8 cellular contexts compared by ENCODE assay signal in the genomic region with DNA sequence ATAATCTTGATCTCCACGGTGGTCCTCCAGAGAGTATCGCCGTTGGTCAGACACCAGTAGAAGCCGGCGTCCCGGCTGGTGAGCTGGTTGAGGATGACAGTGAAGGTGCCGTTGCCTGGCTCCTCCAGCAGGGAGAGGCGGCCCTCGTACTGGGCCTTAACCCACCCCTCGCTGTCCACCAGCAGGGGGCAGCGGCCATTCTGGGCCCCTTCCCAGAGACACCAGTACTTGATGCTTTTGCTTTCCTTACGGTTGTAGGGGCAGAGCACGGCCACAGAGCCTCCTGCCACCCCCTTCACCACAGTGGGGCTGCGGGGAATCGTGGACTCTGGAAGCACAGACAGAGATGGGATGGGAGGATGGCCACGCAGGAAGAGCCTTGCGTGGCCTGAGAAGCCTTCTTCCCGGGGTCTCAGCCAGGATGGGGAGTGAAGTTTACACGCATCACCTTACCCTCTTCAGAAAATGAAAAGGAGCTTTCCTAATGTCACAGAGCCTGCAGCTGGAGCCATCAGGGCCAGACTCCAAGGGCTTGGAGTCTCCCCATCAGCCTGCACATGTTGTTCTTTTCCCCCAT. TPM values are rescaled to one million over a fixed set of nuclear protein-coding genes. Genes with fewer than 3 reads are reported as not detected.
DNase-seq lines count a peak whose midpoint lies in the region; ATAC-seq and TF ChIP-seq lines count a peak whose summit lies in the region.

No MANE protein-coding gene starts in this region.

- no peak overlapping the region for H3K27ac Mint-ChIP-seq in activated naive CD8-positive, alpha-beta T cell treated with anti-CD3 and anti-CD28 coated beads, Interleukin-2, amount 50 U/mL, for 24 hours

- H3K9me3 Mint-ChIP-seq in activated naive CD8-positive, alpha-beta T cell treated with anti-CD3 and anti-CD28 coated beads, Interleukin-2, amount 50 U/mL, for 24 hours = no peaks in the 10 kb centered on the region

- no peak overlapping the region for H3K4me3 ChIP-seq in upper lobe of right lung

- peak; percentile 5 for DNase-seq in DMS153 (lab: John Stamatoyannopoulos, UW)
- no peak for DNase-seq in DMS153 treated with DMSO at 0.1 percent for 48 hours (lab: John Stamatoyannopoulos, UW; ENCODE audit: unreplicated experiment)
- peak; percentile 39 to 72 for DNase-seq in NOMO-1 (lab: John Stamatoyannopoulos, UW; ENCODE audit: unreplicated experiment in 2 of 2)
- DNase-seq in activated naive CD8-positive, alpha-beta T cell treated with anti-CD3 and anti-CD28 coated beads, Interleukin-2, amount 50 U/mL, for 24 hours = peak; percentile 63
- DNase-seq in left lobe of liver (ENCODE audit: low spot score) = peak; percentile 81
- DNase-seq in upper lobe of right lung = peak; percentile 84
- DNase-seq in LoVo (ENCODE audit: low spot score) = no peak
- DNase-seq in superior temporal gyrus (ENCODE audit: extremely low spot score) = no peak

- no peaks in the 10 kb centered on the region for H3K36me3 Mint-ChIP-seq in activated naive CD8-positive, alpha-beta T cell treated with anti-CD3 and anti-CD28 coated beads, Interleukin-2, amount 50 U/mL, for 24 hours (ENCODE audit: low read depth)

- H3K36me3 ChIP-seq in upper lobe of right lung = no peaks in the 10 kb centered on the region

- no peaks in the 10 kb centered on the region for H3K27me3 Mint-ChIP-seq in activated naive CD8-positive, alpha-beta T cell treated with anti-CD3 and anti-CD28 coated beads, Interleukin-2, amount 50 U/mL, for 24 hours

- H3K9me3 ChIP-seq in upper lobe of right lung = no peaks in the 10 kb centered on the region

- H3K4me1 Mint-ChIP-seq in activated naive CD8-positive, alpha-beta T cell treated with anti-CD3 and anti-CD28 coated beads, Interleukin-2, amount 50 U/mL, for 24 hours = peaks cover 31% of the 10 kb centered on the region

- H3K4me1 ChIP-seq in upper lobe of right lung = no peaks in the 10 kb centered on the region

- intact Hi-C loops in upper lobe of right lung (cut with DNase I) = no loop called here

- no peaks in the 10 kb centered on the region for H3K27me3 ChIP-seq in upper lobe of right lung

- H3K27ac ChIP-seq in upper lobe of right lung = no peak overlapping the region

- H3K4me3 Mint-ChIP-seq in activated naive CD8-positive, alpha-beta T cell treated with anti-CD3 and anti-CD28 coated beads, Interleukin-2, amount 50 U/mL, for 24 hours = no peak overlapping the region

- TF ChIP-seq CTCF in upper lobe of right lung (IDR thresholded peaks at IDR 0.05) = peak; percentile 46

- ATAC-seq in activated naive CD8-positive, alpha-beta T cell treated with anti-CD3 and anti-CD28 coated beads, Interleukin-2, amount 50 U/mL, for 24 hours = peak; percentile 60
- ATAC-seq in left lobe of liver (peak; percentile 98), upper lobe of right lung (peak; percentile 71)

RNA-seq across cellular contexts. Expression of a gene that starts 10.7 kb away (rescaled TPM):
- total RNA-seq in left lobe of liver = 23.3 TPM
- total RNA-seq in upper lobe of right lung = 700 TPM

RNA-seq across cellular contexts. Expression of a gene that starts 13.8 kb away (rescaled TPM):
- total RNA-seq in left lobe of liver (1.3 TPM), upper lobe of right lung (12.6 TPM)

RNA-seq across cellular contexts. Expression of a gene that starts 34.7 kb away (rescaled TPM):
- total RNA-seq in left lobe of liver (0.60 TPM), upper lobe of right lung (not detected)

RNA-seq across cellular contexts. Expression of a gene that starts 38.3 kb away (rescaled TPM):
- not detected for total RNA-seq in left lobe of liver
- total RNA-seq in upper lobe of right lung = not detected

Comparison
In these comparisons a context has a peak if more than half of its experiments do, and no peak if none do; other contexts are left out.
1. DNase-seq: peak in DMS153 (single experiment), NOMO-1 (2 of 2), activated naive CD8-positive, alpha-beta T cell treated with anti-CD3 and anti-CD28 coated beads, Interleukin-2, amount 50 U/mL, for 24 hours (single experiment), left lobe of liver (single experiment) and upper lobe of right lung (single experiment); none in DMS153 treated with DMSO at 0.1 percent for 48 hours (single experiment), LoVo (single experiment) and superior temporal gyrus (single experiment).
2. RNA of a gene that starts 10.7 kb away (total RNA-seq): 700 TPM in upper lobe of right lung (single experiment); 23.3 TPM in left lobe of liver (single experiment); every median in the first group is over 10 times any median in the second.
3. Peak in every context shown above with its lines, with median percentiles within 50 percentile points of each other: ATAC-seq.